Comparison of ENCODE assay signal across 9 cellular contexts in genomic region chr3:29280675-29281264, GRCh38. TPM values are rescaled to one million over a fixed set of nuclear protein-coding genes. Genes with fewer than 3 reads are reported as not detected.
DNase-seq lines count a peak whose midpoint lies in the region; ATAC-seq and TF ChIP-seq lines count a peak whose summit lies in the region.
"Had no signal": no experiment of that assay in that cellular context is flagged by ENCODE, and none has a peak within 500 bp of the region (broad histone marks: within the 10 kb centered on the region; RNA-seq: fewer than 3 reads in every experiment).

Gene RBMS3 (plus strand): TSS chr3:29281071.

- ATAC-seq in HG02610 (IDR thresholded peaks at IDR 0.05; ENCODE audit: unreplicated experiment) (peak; percentile 35), GM19455 (IDR thresholded peaks at IDR 0.05; ENCODE audit: unreplicated experiment) (no peak)
- ATAC-seq: K562 had no signal

- TF ChIP-seq CTCF in brain (conservative IDR thresholded peaks at IDR 0.05) = peak; percentile 58 to 60

- DNase-seq in stimulated activated CD4-positive, alpha-beta T cell treated with anti-CD3 and anti-CD28 coated beads, Interleukin-1b, Interleukin-23, amount 100 ng/mL, for 48 hours = peak; percentile 1
- DNase-seq in stimulated activated CD4-positive, alpha-beta T cell treated with anti-CD3 and anti-CD28 coated beads, Interleukin-12 subunit alpha, Interleukin-12 subunit beta, amount 100 ng/mL, for 4 hours = no peak
- DNase-seq in NOMO-1 treated with dmso at 0.1 percent for 144 hours (lab: John Stamatoyannopoulos, UW; ENCODE audit: unreplicated experiment) (peak; percentile 72), hippocampal formation (lab: John Stamatoyannopoulos, UW) (peak; percentile 35 to 75), posterior vena cava (ENCODE audit: low spot score) (peak; percentile 94)

- H3K4me3 Mint-ChIP-seq in brain = peak within 1 kb of the TSS; percentile 81 to 97 (median 91)

- H3K9me3 Mint-ChIP-seq in brain = no peaks in the 10 kb centered on the region

- peak within 1 kb of the TSS; percentile 36 to 97 (median 95) for H3K27ac Mint-ChIP-seq in brain

- peaks cover 66% of the 10 kb centered on the region for H3K4me1 Mint-ChIP-seq in brain

- intact Hi-C loops in posterior vena cava (cut with DNase I) = loop anchor here in 1 of 2 donors (10.0 kb wide), 1 partner anchor 154 kb away; no protein-coding TSS in a partner anchor

- H3K36me3 Mint-ChIP-seq in brain = no peaks in the 10 kb centered on the region

- H3K27me3 Mint-ChIP-seq in brain = peaks cover 4% of the 10 kb centered on the region

RNA-seq across cellular contexts. Expression of gene RBMS3, which starts in this region (rescaled TPM):
- polyA plus RNA-seq in brain (ENCODE audit: insufficient read depth, low read depth, low replicate concordance) = 2.4 TPM
- total RNA-seq in posterior vena cava = 100 to 1,000 TPM in 1 of 2 donors, 10 to 100 TPM in 1; 87.1 to 109 TPM
- polyA plus RNA-seq: K562 had no signal
